ENCODE assay signal across 19 cellular contexts in genomic region chr1:150847499-150848060, GRCh38. TPM values are rescaled to one million over a fixed set of nuclear protein-coding genes. Genes with fewer than 3 reads are reported as not detected.
"Had no signal": no experiment of that assay in that cellular context is flagged by ENCODE, and none has a peak within 500 bp of the region (broad histone marks: within the 10 kb centered on the region; RNA-seq: fewer than 3 reads in every experiment).

No MANE protein-coding gene starts in this region.

- H3K27ac Mint-ChIP-seq: activated naive CD4-positive, alpha-beta T cell treated with anti-CD3 and anti-CD28 coated beads, Interleukin-2, amount 10 ng/mL, durations not matched to agents 7 days and 5 days; activated T-helper 2 cell treated with anti-CD3 and anti-CD28 coated beads, Interferon-gamma antibody, Interleukin-2, Interleukin-4, amounts not matched to agents 10 μg/mL and 5 μg/mL and 100 μg/mL, durations not matched to agents 14 hours and 24 hours and 36 hours; effector memory CD8-positive, alpha-beta T cell; natural killer cell; progenitor cell of endocrine pancreas had no signal

- H3K9me3 ChIP-seq: adrenal gland, upper lobe of left lung had no signal

- H3K27me3 ChIP-seq: adrenal gland, upper lobe of left lung had no signal

- H3K4me3 ChIP-seq: adrenal gland, upper lobe of left lung had no signal

- ATAC-seq: effector memory CD8-positive, alpha-beta T cell; left lobe of liver; natural killer cell; right cardiac atrium; stimulated activated naive CD8-positive, alpha-beta T cell treated with anti-CD3 and anti-CD28 coated beads, Interleukin-15, Interleukin-2, amounts not matched to agents 100 U/mL and 50 U/mL, for 24 hours had no signal

- DNase-seq: activated CD4-positive, alpha-beta T cell treated with anti-CD3 and anti-CD28 coated beads, Interleukin-2, amount 50 U/mL, for 48 hours; activated CD4-positive, CD25-positive, alpha-beta regulatory T cell treated with anti-CD3 and anti-CD28 coated beads, Interleukin-2, amount 50 U/mL, for 72 hours; activated naive CD4-positive, alpha-beta T cell treated with anti-CD3 and anti-CD28 coated beads, Interleukin-2, amount 10 ng/mL, durations not matched to agents 7 days and 5 days; adrenal gland; dermis blood vessel endothelial cell; effector memory CD8-positive, alpha-beta T cell; mammary epithelial cell; natural killer cell; occipital lobe; stimulated activated naive CD8-positive, alpha-beta T cell treated with anti-CD3 and anti-CD28 coated beads, Interleukin-15, Interleukin-2, amounts not matched to agents 100 U/mL and 50 U/mL, for 24 hours; T-helper 9 cell; upper lobe of left lung had no signal

- H3K4me3 Mint-ChIP-seq: activated naive CD4-positive, alpha-beta T cell treated with anti-CD3 and anti-CD28 coated beads, Interleukin-2, amount 10 ng/mL, durations not matched to agents 7 days and 5 days; effector memory CD8-positive, alpha-beta T cell; natural killer cell had no signal

- H3K9me3 Mint-ChIP-seq: activated T-helper 2 cell treated with anti-CD3 and anti-CD28 coated beads, Interferon-gamma antibody, Interleukin-2, Interleukin-4, amounts not matched to agents 10 μg/mL and 5 μg/mL and 100 μg/mL, durations not matched to agents 14 hours and 24 hours and 36 hours; effector memory CD8-positive, alpha-beta T cell; natural killer cell had no signal

- H3K27me3 Mint-ChIP-seq: activated naive CD4-positive, alpha-beta T cell treated with anti-CD3 and anti-CD28 coated beads, Interleukin-2, amount 10 ng/mL, durations not matched to agents 7 days and 5 days; effector memory CD8-positive, alpha-beta T cell; progenitor cell of endocrine pancreas had no signal

- H3K36me3 Mint-ChIP-seq: natural killer cell had no signal

- H3K27ac ChIP-seq: adrenal gland, upper lobe of left lung had no signal

RNA-seq across cellular contexts. Expression of gene CTXND2, which starts 39.4 kb away (rescaled TPM):
- total RNA-seq: activated T-helper 2 cell treated with anti-CD3 and anti-CD28 coated beads, Interferon-gamma antibody, Interleukin-2, Interleukin-4, amounts not matched to agents 10 μg/mL and 5 μg/mL and 100 μg/mL, durations not matched to agents 14 hours and 24 hours and 36 hours; adrenal gland; chondrocyte; dermis blood vessel endothelial cell; left lobe of liver; mammary epithelial cell; mononuclear cell; natural killer cell; occipital lobe; progenitor cell of endocrine pancreas; right cardiac atrium; temporal lobe; upper lobe of left lung had no signal
